Comparison of ENCODE assay signal across 8 cellular contexts in the genomic region with DNA sequence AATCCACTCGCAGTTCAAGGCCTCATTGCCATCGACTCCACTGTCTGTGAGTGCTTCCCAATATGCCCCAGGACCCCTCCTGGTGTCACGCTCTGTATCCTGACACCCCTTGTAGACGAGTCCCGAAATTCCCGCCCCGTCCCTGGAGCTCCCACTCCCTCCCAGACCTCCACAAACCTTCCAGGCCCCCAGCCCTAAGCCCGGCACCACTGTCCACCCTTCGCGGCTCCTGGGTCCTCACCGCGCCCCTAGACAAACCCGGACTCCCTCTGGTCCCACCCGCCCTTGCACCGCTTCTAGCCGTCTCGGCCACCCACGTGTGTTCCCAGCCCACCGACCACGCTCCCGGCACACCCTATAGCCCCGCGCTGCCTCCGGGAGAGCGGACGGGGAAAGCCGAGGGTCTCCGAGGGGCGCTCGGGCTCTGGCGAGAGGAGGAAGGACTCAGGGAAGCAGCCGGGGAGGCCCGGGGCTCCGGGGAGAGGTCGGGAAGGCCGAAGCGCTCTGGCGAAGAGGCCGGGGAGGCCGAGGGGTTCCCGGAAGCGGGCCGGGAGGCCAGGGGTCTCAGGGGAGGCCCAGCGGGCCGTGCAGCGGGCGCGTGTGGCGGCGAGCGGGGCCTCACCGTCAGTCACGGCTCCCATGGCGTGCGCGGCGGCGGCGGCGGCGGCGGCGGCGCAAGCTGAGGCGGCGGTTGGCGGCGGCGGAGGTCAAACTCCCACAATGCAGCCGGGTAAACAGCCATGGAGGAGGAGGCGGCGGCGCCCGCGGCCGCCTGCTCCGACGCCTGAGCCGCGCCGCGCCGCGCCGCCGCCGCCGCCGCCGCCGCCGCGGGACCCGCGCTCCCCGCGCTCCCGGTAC. TPM values are rescaled to one million over a fixed set of nuclear protein-coding genes. Genes with fewer than 3 reads are reported as not detected.
DNase-seq lines count a peak whose midpoint lies in the region; ATAC-seq, FAIRE-seq and TF ChIP-seq lines count a peak whose summit lies in the region.

A gene with protein sequence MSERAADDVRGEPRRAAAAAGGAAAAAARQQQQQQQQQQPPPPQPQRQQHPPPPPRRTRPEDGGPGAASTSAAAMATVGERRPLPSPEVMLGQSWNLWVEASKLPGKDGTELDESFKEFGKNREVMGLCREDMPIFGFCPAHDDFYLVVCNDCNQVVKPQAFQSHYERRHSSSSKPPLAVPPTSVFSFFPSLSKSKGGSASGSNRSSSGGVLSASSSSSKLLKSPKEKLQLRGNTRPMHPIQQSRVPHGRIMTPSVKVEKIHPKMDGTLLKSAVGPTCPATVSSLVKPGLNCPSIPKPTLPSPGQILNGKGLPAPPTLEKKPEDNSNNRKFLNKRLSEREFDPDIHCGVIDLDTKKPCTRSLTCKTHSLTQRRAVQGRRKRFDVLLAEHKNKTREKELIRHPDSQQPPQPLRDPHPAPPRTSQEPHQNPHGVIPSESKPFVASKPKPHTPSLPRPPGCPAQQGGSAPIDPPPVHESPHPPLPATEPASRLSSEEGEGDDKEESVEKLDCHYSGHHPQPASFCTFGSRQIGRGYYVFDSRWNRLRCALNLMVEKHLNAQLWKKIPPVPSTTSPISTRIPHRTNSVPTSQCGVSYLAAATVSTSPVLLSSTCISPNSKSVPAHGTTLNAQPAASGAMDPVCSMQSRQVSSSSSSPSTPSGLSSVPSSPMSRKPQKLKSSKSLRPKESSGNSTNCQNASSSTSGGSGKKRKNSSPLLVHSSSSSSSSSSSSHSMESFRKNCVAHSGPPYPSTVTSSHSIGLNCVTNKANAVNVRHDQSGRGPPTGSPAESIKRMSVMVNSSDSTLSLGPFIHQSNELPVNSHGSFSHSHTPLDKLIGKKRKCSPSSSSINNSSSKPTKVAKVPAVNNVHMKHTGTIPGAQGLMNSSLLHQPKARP (plus strand): TSS at position 718 of the 858 bp plus-strand sequence. CDS start 48,732 bp downstream, outside the sequence.
A gene (minus strand): TSS at position 656 of the 858 bp plus-strand sequence. CDS start 15 bp downstream, at position 641.

- no peak for FAIRE-seq in keratinocyte (lab: Jason Lieb, UNC)

- peaks cover 82% of the 10 kb centered on the region for H3K79me2 ChIP-seq in keratinocyte (ENCODE audit: control insufficient read depth, insufficient read depth, low read length)

- no peaks in the 10 kb centered on the region for H3K27me3 ChIP-seq in keratinocyte (ENCODE audit: control insufficient read depth, extremely low read depth, insufficient read depth, low read length)

- DNase-seq in GM12864 (ENCODE audit: low read depth) (no peak), LNCaP clone FGC (ENCODE audit: low read depth) (no peak), caudate nucleus (lab: John Stamatoyannopoulos, UW) (peak in 50 of 61 donors; percentile 4 to 73 (median 40)), keratinocyte (ENCODE audit: low read depth, low spot score) (no peak), cortex of kidney (lab: John Stamatoyannopoulos, UW) (no peak)
- peak; percentile 38 for DNase-seq in activated CD4-positive, CD25-positive, alpha-beta regulatory T cell treated with anti-CD3 and anti-CD28 coated beads, Interleukin-2, amount 50 U/mL, for 16 hours (ENCODE audit: low read depth, low spot score)
- peak; percentile 74 for DNase-seq in stimulated activated CD4-positive, alpha-beta T cell treated with anti-CD3 and anti-CD28 coated beads, Interleukin-15, amount 100 ng/mL, for 24 hours

- peaks cover 3% of the 10 kb centered on the region for H3K9me1 ChIP-seq in keratinocyte (ENCODE audit: control insufficient read depth, extremely low read depth, insufficient read depth, low read length)

- H3K27ac ChIP-seq in caudate nucleus (ENCODE audit: low read depth, low read length) (peak within 1 kb of the TSS; percentile 74), keratinocyte (ENCODE audit: control insufficient read depth, insufficient read depth, low read length) (peak within 1 kb of the TSS; percentile 88)

- peaks cover 12% of the 10 kb centered on the region for H3K4me1 ChIP-seq in keratinocyte (ENCODE audit: control insufficient read depth, extremely low read depth, insufficient read depth, low read length)

- H3K9ac ChIP-seq in keratinocyte (ENCODE audit: control insufficient read depth, extremely low read depth, insufficient read depth, low read length): peak within 1 kb of the TSS; percentile 94

- dilution Hi-C loops in keratinocyte (cut with MboI; ENCODE audit: extremely low pct_ligation_motif_present, low sequenced_read_pairs): no loop called here

- H3K36me3 ChIP-seq in keratinocyte (ENCODE audit: control insufficient read depth in 2 of 2, extremely low read depth in 1 of 2, insufficient read depth in 2 of 2, low read length in 2 of 2): no peaks in the 10 kb centered on the region

- ATAC-seq in GM21825 (IDR thresholded peaks at IDR 0.05; ENCODE audit: unreplicated experiment): peak; percentile 65

- H2AFZ ChIP-seq in keratinocyte (ENCODE audit: control insufficient read depth, low read length): peak within 1 kb of the TSS; percentile 80

- peak within 1 kb of the TSS; percentile 93 for H3K4me3 ChIP-seq in GM12864 (ENCODE audit: low read depth, low read length)
- peak within 1 kb of the TSS; percentile 86 for H3K4me3 ChIP-seq in LNCaP clone FGC (ENCODE audit: low read depth, low read length)
- peak within 1 kb of the TSS; percentile 90 to 94 (median 92) for H3K4me3 ChIP-seq in keratinocyte (ENCODE audit: control insufficient read depth in 2 of 3, extremely low read depth in 1 of 3, insufficient read depth in 2 of 3, low read depth in 1 of 3, low read length in 3 of 3)

- H3K4me2 ChIP-seq in keratinocyte (ENCODE audit: control insufficient read depth, extremely low read depth, insufficient read depth, low read depth, low read length): peak within 1 kb of the TSS; percentile 99

- TF ChIP-seq CTCF in GM12864 (IDR thresholded peaks at IDR 0.05; ENCODE audit: low read depth, low read length, missing control alignments) (no peak), LNCaP clone FGC (IDR thresholded peaks at IDR 0.05; ENCODE audit: control insufficient read depth, extremely low read depth, insufficient read depth) (no peak), keratinocyte (optimal IDR thresholded peaks at IDR 0.05 in 1 of 3, IDR thresholded peaks at IDR 0.05 in 1 of 3, conservative IDR thresholded peaks at IDR 0.05 in 1 of 3; ENCODE audit: extremely low read depth in 1 of 3, insufficient read depth in 2 of 3, low read length in 3 of 3) (no peak)

- H4K20me1 ChIP-seq in keratinocyte (ENCODE audit: control insufficient read depth, extremely low read depth, insufficient read depth, low read length): no peaks in the 10 kb centered on the region

- H3K9me3 ChIP-seq in keratinocyte (ENCODE audit: control insufficient read depth, low read depth, low read length): no peaks in the 10 kb centered on the region

RNA-seq across cellular contexts. Expression of the first gene that starts in this region (rescaled TPM):
- polyA plus RNA-seq in keratinocyte: 8.5 to 12.1 TPM (median 8.8 TPM) in 3 replicates
- 5.7 TPM for polyA plus RNA-seq in keratinocyte (2011; ENCODE audit: low read depth)
- 4.2 and 8.6 TPM in 2 replicates for polyA plus RNA-seq in keratinocyte (2011; cell fraction: cytosol; rRNA removed)
- polyA plus RNA-seq in keratinocyte (2011; cell fraction: nucleus; rRNA removed): 43.4 and 47.9 TPM in 2 replicates
- polyA plus RNA-seq in keratinocyte (2012; ENCODE audit: low replicate concordance): 4.8 and 5.6 TPM in 2 replicates
- 49.2 to 86.3 TPM (median 58.0 TPM) in 3 replicates for polyA minus RNA-seq in keratinocyte
- polyA minus RNA-seq in keratinocyte (2011; cell fraction: cytosol; rRNA and poly(A)+ RNA removed): 14.0 TPM
- 54.4 and 101 TPM in 2 replicates for polyA minus RNA-seq in keratinocyte (2011; cell fraction: nucleus; rRNA and poly(A)+ RNA removed)

RNA-seq across cellular contexts. Expression of the second gene that starts in this region (rescaled TPM):
- 64.3 to 131 TPM (median 85.5 TPM) in 3 replicates for polyA plus RNA-seq in keratinocyte
- 164 TPM for polyA plus RNA-seq in keratinocyte (2011; ENCODE audit: low read depth)
- polyA plus RNA-seq in keratinocyte (2011; cell fraction: cytosol; rRNA removed): 82.4 and 168 TPM in 2 replicates
- polyA plus RNA-seq in keratinocyte (2011; cell fraction: nucleus; rRNA removed): 25.2 and 35.1 TPM in 2 replicates
- 69.9 and 115 TPM in 2 replicates for polyA plus RNA-seq in keratinocyte (2012; ENCODE audit: low replicate concordance)
- 3.8 to 36.5 TPM (median 10.1 TPM) in 3 replicates for polyA minus RNA-seq in keratinocyte
- polyA minus RNA-seq in keratinocyte (2011; cell fraction: cytosol; rRNA and poly(A)+ RNA removed): 27.4 TPM
- polyA minus RNA-seq in keratinocyte (2011; cell fraction: nucleus; rRNA and poly(A)+ RNA removed): 3.9 and 7.2 TPM in 2 replicates

Comparison
In these comparisons a context has a peak if more than half of its experiments do, and no peak if none do; other contexts are left out.
1. DNase-seq: peak in activated CD4-positive, CD25-positive, alpha-beta regulatory T cell treated with anti-CD3 and anti-CD28 coated beads, Interleukin-2, amount 50 U/mL, for 16 hours (single experiment), caudate nucleus (50 of 61) and stimulated activated CD4-positive, alpha-beta T cell treated with anti-CD3 and anti-CD28 coated beads, Interleukin-15, amount 100 ng/mL, for 24 hours (single experiment); none in GM12864 (single experiment), LNCaP clone FGC (single experiment), keratinocyte (single experiment) and cortex of kidney (single experiment).
2. Peak in every context shown above with its lines, with median percentiles within 50 percentile points of each other: H3K4me3 ChIP-seq.